In the genomic region with DNA sequence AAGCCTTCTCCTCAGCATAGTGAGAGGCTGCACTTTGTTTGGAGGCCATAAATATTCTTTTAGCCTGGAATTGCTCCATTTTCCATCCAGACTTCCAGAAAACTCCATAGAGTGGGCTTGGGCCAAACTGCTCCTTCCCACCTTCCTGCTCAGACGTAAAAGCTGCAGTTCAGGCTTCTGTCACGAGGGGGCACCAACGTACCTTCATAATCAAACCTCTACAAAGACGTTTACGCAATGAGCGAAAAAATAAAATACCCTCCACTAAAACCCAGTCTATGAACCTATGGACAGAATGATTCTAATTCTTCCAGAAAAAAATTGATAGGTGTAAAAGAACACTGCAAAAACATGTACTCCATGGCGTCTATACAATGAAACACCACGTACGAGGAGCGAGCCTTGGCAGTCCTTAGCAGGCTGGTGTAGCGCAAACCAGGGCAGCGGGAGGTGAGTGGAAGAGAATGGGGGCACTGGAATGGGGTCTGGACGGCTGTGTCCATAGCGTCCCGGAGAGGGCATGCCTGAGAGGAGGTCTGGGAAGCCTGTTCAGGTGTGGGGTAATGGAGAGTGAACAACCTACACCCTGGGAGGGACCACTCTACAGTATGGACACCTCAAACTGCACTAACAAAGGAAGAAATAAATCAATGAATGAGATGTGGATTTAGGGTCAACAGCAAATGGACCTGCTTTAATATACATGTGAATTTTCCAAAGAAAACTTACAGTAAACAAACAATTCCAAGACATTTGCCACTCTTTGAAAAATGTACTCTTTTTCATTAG, we compare ENCODE assay signal across 8 cellular contexts. TPM values are rescaled to one million over a fixed set of nuclear protein-coding genes. Genes with fewer than 3 reads are reported as not detected.
DNase-seq lines count a peak whose midpoint lies in the region; ATAC-seq, FAIRE-seq and TF ChIP-seq lines count a peak whose summit lies in the region.

No MANE protein-coding gene starts in this region.

- no peak overlapping the region for H3K27ac Mint-ChIP-seq in CD8-positive, alpha-beta T cell
- H3K27ac Mint-ChIP-seq in activated B cell treated with CpG ODN at 0.5 μM for 24 hours = no peak overlapping the region

- peak overlapping the region; percentile 75 for H3K4me3 Mint-ChIP-seq in CD8-positive, alpha-beta T cell
- peak overlapping the region; percentile 61 for H3K4me3 Mint-ChIP-seq in activated B cell treated with CpG ODN at 0.5 μM for 24 hours

- peak overlapping the region; percentile 4 for H3K4me3 ChIP-seq in CD8-positive, alpha-beta T cell (ENCODE audit: low read depth, low read length)

- POLR2A ChIA-PET in CD8-positive, alpha-beta T cell (lab: Charles Lee) = interaction anchor here (0.6 kb wide), 1 partner anchor 385 kb away, joined by 3 read pairs; no protein-coding TSS in a partner anchor
- POLR2A ChIA-PET in activated B cell treated with CpG ODN at 0.5 μM for 24 hours (lab: Charles Lee) = interaction anchor here (0.6 kb wide), 1 partner anchor 156 kb away, joined by 4 read pairs; no protein-coding TSS in a partner anchor

- H3K4me1 ChIP-seq in CD8-positive, alpha-beta T cell (ENCODE audit: insufficient read depth, low read length) = no peaks in the 10 kb centered on the region

- ATAC-seq in CD8-positive, alpha-beta T cell = peak; percentile 69
- ATAC-seq in GM21825 (IDR thresholded peaks at IDR 0.05; ENCODE audit: unreplicated experiment) = peak; percentile 57
- peak; percentile 40 for ATAC-seq in activated B cell treated with CpG ODN at 0.5 μM for 24 hours (ENCODE audit: low read depth)

- CTCF ChIA-PET in CD8-positive, alpha-beta T cell (lab: Charles Lee) = interaction anchor here (0.6 to 2.2 kb wide), 7 partner anchors 9 to 286 kb away, joined by 3 to 15 read pairs (median 3); no protein-coding TSS in a partner anchor
- CTCF ChIA-PET in activated B cell treated with CpG ODN at 0.5 μM for 24 hours (lab: Charles Lee) = interaction anchor here (0.5 to 2.5 kb wide), 6 partner anchors 9 to 286 kb away, joined by 3 to 11 read pairs (median 4); no protein-coding TSS in a partner anchor

- H3K9me3 ChIP-seq in CD8-positive, alpha-beta T cell (ENCODE audit: low read length) = no peaks in the 10 kb centered on the region

- FAIRE-seq in islet of Langerhans (lab: Jason Lieb, UNC) = peak; percentile 76

- peaks cover 3% of the 10 kb centered on the region for H3K4me1 Mint-ChIP-seq in CD8-positive, alpha-beta T cell (ENCODE audit: low read depth)
- H3K4me1 Mint-ChIP-seq in activated B cell treated with CpG ODN at 0.5 μM for 24 hours = peaks cover 5% of the 10 kb centered on the region

- intact Hi-C loops in CD8-positive, alpha-beta T cell (cut with DNase I, micrococcal nuclease) = loop anchor here (1.0 to 5.0 kb wide), 4 partner anchors 155 to 284 kb away; partner anchors contain the start of gene TMEM31 (in 2 of the 2)
- intact Hi-C loops in activated B cell treated with CpG ODN at 0.5 μM for 24 hours (cut with micrococcal nuclease) = loop anchor here (1.0 to 10.0 kb wide), 4 partner anchors 156 to 601 kb away; no protein-coding TSS in a partner anchor

- peak; percentile 68 for TF ChIP-seq CTCF in CD8-positive, alpha-beta T cell (IDR thresholded peaks at IDR 0.05)
- TF ChIP-seq CTCF in activated B cell treated with CpG ODN at 0.5 μM for 24 hours (IDR thresholded peaks at IDR 0.05) = no peak

- DNase-seq in CD8-positive, alpha-beta T cell = peak; percentile 38 to 78 (median 57)
- peak; percentile 79 for DNase-seq in NCI-H1694 (lab: John Stamatoyannopoulos, UW)
- DNase-seq in activated B cell treated with CpG ODN at 0.5 μM for 24 hours = peak; percentile 45
- DNase-seq in cerebellar cortex (ENCODE audit: low spot score) = peak; percentile 84
- DNase-seq in stimulated activated CD4-positive, alpha-beta T cell treated with anti-CD3 and anti-CD28 coated beads, Interleukin-12 subunit alpha, Interleukin-12 subunit beta, amount 100 ng/mL, for 48 hours (ENCODE audit: low read depth in 2 of 3, low spot score in 1 of 3) = peak; percentile 34 to 80 (median 39)
- DNase-seq in GOT3 (lab: John Stamatoyannopoulos, UW) = no peak

- peaks cover 2% of the 10 kb centered on the region for H3K27me3 Mint-ChIP-seq in CD8-positive, alpha-beta T cell (ENCODE audit: low read depth)
- H3K27me3 Mint-ChIP-seq in activated B cell treated with CpG ODN at 0.5 μM for 24 hours = no peaks in the 10 kb centered on the region

- no peaks in the 10 kb centered on the region for H3K27me3 ChIP-seq in CD8-positive, alpha-beta T cell (ENCODE audit: insufficient read depth, low read length)

- H3K36me3 ChIP-seq in CD8-positive, alpha-beta T cell (ENCODE audit: insufficient read depth, low read length) = no peaks in the 10 kb centered on the region

- no peaks in the 10 kb centered on the region for H3K36me3 Mint-ChIP-seq in CD8-positive, alpha-beta T cell
- H3K36me3 Mint-ChIP-seq in activated B cell treated with CpG ODN at 0.5 μM for 24 hours (ENCODE audit: low read depth) = no peaks in the 10 kb centered on the region

- H3K27ac ChIP-seq in CD8-positive, alpha-beta T cell (ENCODE audit: low read depth, low read length) = no peak overlapping the region

- H3K9me3 Mint-ChIP-seq in CD8-positive, alpha-beta T cell = no peaks in the 10 kb centered on the region
- no peaks in the 10 kb centered on the region for H3K9me3 Mint-ChIP-seq in activated B cell treated with CpG ODN at 0.5 μM for 24 hours

RNA-seq across cellular contexts. Expression of gene RAB40A, which starts 14.3 kb away (rescaled TPM):
- total RNA-seq in CD8-positive, alpha-beta T cell = not detected
- total RNA-seq in activated B cell treated with CpG ODN at 0.5 μM for 24 hours = 0.11 and 0.12 TPM in 2 replicates

RNA-seq across cellular contexts. Expression of gene TCEAL4, which starts 51.7 kb away (rescaled TPM):
- 10 to 100 TPM; 10.5 to 10.7 TPM for total RNA-seq in CD8-positive, alpha-beta T cell
- total RNA-seq in activated B cell treated with CpG ODN at 0.5 μM for 24 hours = 18.0 and 20.0 TPM in 2 replicates
